ENCODE assay signal across 12 cellular contexts in the genomic region with DNA sequence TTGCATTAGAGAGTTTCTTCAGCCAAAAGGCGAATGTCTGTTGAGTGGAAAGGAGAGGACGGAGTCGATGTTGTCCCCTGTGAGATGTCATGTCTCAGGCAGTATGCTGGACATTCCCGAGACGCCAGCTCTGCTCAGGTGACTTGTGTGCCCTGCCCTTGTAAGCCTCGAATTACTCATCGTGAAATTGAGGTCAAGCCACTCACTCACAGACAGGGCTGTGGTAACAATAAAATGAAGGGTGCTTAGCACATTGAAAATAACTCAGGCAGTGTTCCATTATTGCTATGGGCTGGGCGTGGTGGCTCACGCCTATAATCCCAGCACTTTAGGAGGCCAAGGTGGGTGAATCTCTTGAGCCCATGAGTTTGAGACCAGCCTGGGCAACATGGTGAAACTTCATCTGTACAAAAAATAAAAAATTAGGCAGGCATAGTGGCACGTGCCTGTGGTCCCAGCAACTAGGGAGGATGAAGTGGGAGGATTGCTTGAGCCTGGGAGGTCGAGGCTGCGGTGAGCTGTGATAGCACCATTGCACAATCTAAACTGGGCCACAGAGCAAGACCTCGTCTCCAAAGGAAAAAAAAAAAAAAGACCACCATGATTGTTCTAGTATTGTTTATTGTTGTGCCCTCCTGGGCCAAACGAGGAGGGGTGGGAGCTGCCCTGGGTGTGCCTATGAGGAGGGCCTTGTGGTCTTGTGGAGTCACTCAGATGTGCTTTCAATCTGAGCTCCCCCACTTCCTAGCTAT.
DNase-seq lines count a peak whose midpoint lies in the region; ATAC-seq and TF ChIP-seq lines count a peak whose summit lies in the region.
"Had no signal": no experiment of that assay in that cellular context is flagged by ENCODE, and none has a peak within 500 bp of the region (broad histone marks: within the 10 kb centered on the region; RNA-seq: fewer than 3 reads in every experiment).

No MANE protein-coding gene starts in this region.

- no peak overlapping the region for H3K4me2 ChIP-seq in neuronal stem cell (ENCODE audit: insufficient read depth, low read length, poor library complexity, severe bottlenecking)
- H3K4me2 ChIP-seq: SK-N-SH had no signal

- no peak overlapping the region for H2BK15ac ChIP-seq in neuronal stem cell (ENCODE audit: low read length)

- H3K23ac ChIP-seq in neuronal stem cell (ENCODE audit: low read depth, low read length, poor library complexity) = no peak overlapping the region

- H2BK5ac ChIP-seq in neuronal stem cell (ENCODE audit: low read length) = no peak overlapping the region

- DNase-seq in GM03348 (ENCODE audit: low spot score) = peak; percentile 41
- DNase-seq in amniotic epithelial cell (ENCODE audit: low read depth) = peak; percentile 81
- DNase-seq in left ventricle myocardium inferior = no peak
- no peak for DNase-seq in sciatic nerve (ENCODE audit: low spot score)
- DNase-seq in neuronal stem cell (ENCODE audit: low spot score) = no peak
- DNase-seq in central memory CD4-positive, alpha-beta T cell = no peak
- DNase-seq: cerebellar nuclear complex; MV-4-11; SK-N-SH; stimulated activated CD4-positive, alpha-beta T cell treated with anti-CD3 and anti-CD28 coated beads, Interleukin-4, amount 100 ng/mL, for 1 hour had no signal

- H3K4ac ChIP-seq in neuronal stem cell (ENCODE audit: low read length) = no peak overlapping the region

- H3K9me3 ChIP-seq in left ventricle myocardium inferior (replicated peaks) = no peaks in the 10 kb centered on the region
- H3K9me3 ChIP-seq in neuronal stem cell (replicated peaks in 1 of 2; ENCODE audit: control insufficient read depth in 2 of 2, insufficient read depth in 1 of 2, low read depth in 1 of 2, low read length in 2 of 2) = no peaks in the 10 kb centered on the region
- H3K9me3 ChIP-seq: SK-N-SH had no signal

- ATAC-seq in sciatic nerve = peak; percentile 75
- no peak for ATAC-seq in HG02623 (IDR thresholded peaks at IDR 0.05; ENCODE audit: unreplicated experiment)
- ATAC-seq in HG02973 (IDR thresholded peaks at IDR 0.05; ENCODE audit: unreplicated experiment) = no peak

- H3K4me3 ChIP-seq in left ventricle myocardium inferior (no peak overlapping the region), neuronal stem cell (ENCODE audit: low read length in 2 of 2) (no peak overlapping the region)

- no peak overlapping the region for H3K9ac ChIP-seq in neuronal stem cell (ENCODE audit: low read depth, low read length, poor library complexity)
- H3K9ac ChIP-seq: SK-N-SH had no signal

- no peak overlapping the region for H3K18ac ChIP-seq in neuronal stem cell (ENCODE audit: low read length)

- WGBS in neuronal stem cell (ENCODE audit: extremely low coverage in 2 of 2, insufficient read length in 2 of 2, insufficient replicate concordance in 1 of 2), 2 donors = no CpG with 5 or more reads among the region's 14 CpGs

- no peak overlapping the region for H2BK120ac ChIP-seq in neuronal stem cell (ENCODE audit: low read depth, low read length)

- H3K14ac ChIP-seq in neuronal stem cell (ENCODE audit: low read length) = no peak overlapping the region

- H3K27ac ChIP-seq in left ventricle myocardium inferior (replicated peaks) (peak overlapping the region; percentile 80), neuronal stem cell (replicated peaks; ENCODE audit: low read length) (no peak overlapping the region)

- no peak overlapping the region for H2AFZ ChIP-seq in neuronal stem cell (ENCODE audit: low read length)

- no peak overlapping the region for H4K91ac ChIP-seq in neuronal stem cell (ENCODE audit: low read depth, low read length, poor library complexity)

- H3K79me1 ChIP-seq in neuronal stem cell (ENCODE audit: low read depth, low read length) = no peaks in the 10 kb centered on the region

- no peak for TF ChIP-seq CTCF in left ventricle myocardium inferior (IDR thresholded peaks at IDR 0.05; ENCODE audit: borderline replicate concordance)

- H3K27me3 ChIP-seq in left ventricle myocardium inferior (ENCODE audit: low read depth) (no peaks in the 10 kb centered on the region), neuronal stem cell (ENCODE audit: control insufficient read depth in 3 of 3, insufficient read depth in 3 of 3, low read depth in 1 of 3, low read length in 3 of 3) (peaks cover 0 to under 1% (median 0%) of the 10 kb centered on the region in 3 experiments)

- no peak overlapping the region for H2AK5ac ChIP-seq in neuronal stem cell (ENCODE audit: low read depth, low read length)

- no peaks in the 10 kb centered on the region for H3K36me3 ChIP-seq in left ventricle myocardium inferior
- no peaks in the 10 kb centered on the region for H3K36me3 ChIP-seq in neuronal stem cell (replicated peaks in 1 of 2; ENCODE audit: control insufficient read depth in 2 of 2, insufficient read depth in 2 of 2, low read length in 2 of 2)

- H3K4me1 ChIP-seq in left ventricle myocardium inferior = peaks cover 71% of the 10 kb centered on the region
- H3K4me1 ChIP-seq in neuronal stem cell (ENCODE audit: control insufficient read depth in 2 of 2, insufficient read depth in 1 of 2, low read depth in 1 of 2, low read length in 2 of 2) = no peaks in the 10 kb centered on the region

- no peak overlapping the region for H4K8ac ChIP-seq in neuronal stem cell (ENCODE audit: low read depth, low read length)

- intact Hi-C loops in left ventricle myocardium inferior (cut with micrococcal nuclease) = no loop called here
- intact Hi-C loops in sciatic nerve (cut with DNase I) = no loop called here

- H2BK12ac ChIP-seq in neuronal stem cell (ENCODE audit: low read length) = no peak overlapping the region

Comparison
In these comparisons a context has a peak if more than half of its experiments do, and no peak if none do; other contexts are left out.
1. DNase-seq: peak in GM03348 (single experiment) and amniotic epithelial cell (single experiment); none in left ventricle myocardium inferior (single experiment), sciatic nerve (single experiment), neuronal stem cell (single experiment) and central memory CD4-positive, alpha-beta T cell (single experiment).